Comparison of ENCODE assay signal across 22 cellular contexts in genomic region chr11:69716099-69716498, GRCh38. TPM values are rescaled to one million over a fixed set of nuclear protein-coding genes. Genes with fewer than 3 reads are reported as not detected.
A peak's percentile ranks its signal among the peaks of the same experiment; 100 is the strongest.
DNase-seq lines count a peak whose midpoint lies in the region; ATAC-seq, FAIRE-seq and TF ChIP-seq lines count a peak whose summit lies in the region.
"Had no signal": no experiment of that assay in that cellular context is flagged by ENCODE, and none has a peak within 500 bp of the region (broad histone marks: within the 10 kb centered on the region; RNA-seq: fewer than 3 reads in every experiment).

No MANE protein-coding gene starts in this region.

- H2BK15ac ChIP-seq in IMR-90 (ENCODE audit: low read depth, low read length) (no peak overlapping the region), H1 (ENCODE audit: low read length) (peak overlapping the region; percentile 3; the same call in 1 of the 2 replicates)

- H3K4me2 ChIP-seq in BLaER1 treated with 17β-estradiol and CSF1 and Interleukin-3, amounts not matched to agents 10 nM and 100 nM, result peak overlapping the region in 9 of 11 experiments; percentile 59 to 98 (median 94); a peak in 18 of 22 replicates
- H3K4me2 ChIP-seq in IMR-90 (ENCODE audit: low read depth, low read length), result no peak overlapping the region
- H3K4me2 ChIP-seq in H1 (ENCODE audit: insufficient read depth in 1 of 2, low read depth in 2 of 2, low read length in 2 of 2), result no peak overlapping the region
- H3K4me2 ChIP-seq: GM23338 had no signal

- H2BK120ac ChIP-seq in IMR-90 (ENCODE audit: low read depth, low read length) (no peak overlapping the region), H1 (replicated peaks; ENCODE audit: low read depth, low read length) (no peak overlapping the region)

- peak overlapping the region in 4 of 11 experiments; percentile 28 to 62 (median 40); a peak in 4 of 22 replicates for H3K9ac ChIP-seq in BLaER1 treated with 17β-estradiol and CSF1 and Interleukin-3, amounts not matched to agents 10 nM and 100 nM
- no peak overlapping the region for H3K9ac ChIP-seq in IMR-90 (ENCODE audit: low read depth, low read length)
- no peak overlapping the region for H3K9ac ChIP-seq in H1 (replicated peaks in 1 of 4; ENCODE audit: extremely low read depth in 1 of 4, low read depth in 3 of 4, low read length in 3 of 4)

- no peak overlapping the region for H3K14ac ChIP-seq in IMR-90 (replicated peaks; ENCODE audit: low read depth, low read length)
- H3K14ac ChIP-seq in H1 (ENCODE audit: insufficient read length), result no peak overlapping the region

- peak overlapping the region; percentile 43 for H2AFZ ChIP-seq in IMR-90 (replicated peaks; ENCODE audit: low read length, poor library complexity)
- H2AFZ ChIP-seq in H1 (ENCODE audit: low read length), result no peak overlapping the region
- H2AFZ ChIP-seq: GM23338 had no signal

- no peak overlapping the region for H2BK5ac ChIP-seq in IMR-90 (ENCODE audit: low read depth, low read length, poor library complexity, severe bottlenecking)
- H2BK5ac ChIP-seq in H1 (ENCODE audit: low read depth, low read length), result no peak overlapping the region

- no peak overlapping the region for H3K18ac ChIP-seq in IMR-90 (ENCODE audit: low read depth, low read length)
- H3K18ac ChIP-seq in H1 (ENCODE audit: extremely low read depth, low read length), result no peak overlapping the region

- POLR2A ChIA-PET in IMR-90 (lab: Charles Lee; ENCODE audit: unreplicated experiment) (no interaction called here), H1 (lab: Charles Lee; ENCODE audit: partially characterized antibody) (interaction anchor here (0.6 to 1.2 kb wide), 5 partner anchors 10 to 134 kb away, joined by 3 to 4 read pairs (median 3); partner anchors contain the start of gene FGF19), HEK293T (lab: Yijun Ruan, JAX) (interaction anchor here (1.0 kb wide), 1 partner anchor 23 kb away, joined by 3 read pairs; no protein-coding TSS in a partner anchor)

- H4K5ac ChIP-seq in IMR-90 (ENCODE audit: low read depth, low read length), result no peak overlapping the region
- H4K5ac ChIP-seq in H1 (ENCODE audit: insufficient read length, low read depth, low read length), result no peak overlapping the region

- H2AK5ac ChIP-seq in IMR-90 (ENCODE audit: low read depth, low read length) (no peak overlapping the region), H1 (ENCODE audit: low read depth, low read length) (no peak overlapping the region)

- dilution Hi-C loops in IMR-90 (cut with HindIII; ENCODE audit: low sequenced_read_pairs, unreplicated experiment), result no loop called here

- intact Hi-C loops in IMR-90 (cut with micrococcal nuclease) (no loop called here), uterus (cut with DNase I; ENCODE audit: low total_unique reads) (no loop called here), dorsolateral prefrontal cortex (cut with DNase I) (no loop called here)

- CTCF ChIA-PET in IMR-90 (lab: Yijun Ruan, JAX) (interaction anchor here (0.5 to 1.0 kb wide), 2 partner anchors 126 to 733 kb away, joined by 3 to 4 read pairs; no protein-coding TSS in a partner anchor), H1 (lab: Charles Lee; ENCODE audit: partially characterized antibody) (interaction anchor here (0.6 to 20.5 kb wide), 22 partner anchors 9 to 766 kb away, joined by 3 to 197 read pairs (median 4); no protein-coding TSS in a partner anchor), HEK293T (lab: Yijun Ruan, JAX) (no interaction called here)

- no peaks in the 10 kb centered on the region for H3K79me1 ChIP-seq in IMR-90 (ENCODE audit: low read depth in 1 of 2, low read length in 2 of 2)
- H3K79me1 ChIP-seq in H1 (ENCODE audit: low read depth, low read length), result no peaks in the 10 kb centered on the region

- peak overlapping the region in 3 of 11 experiments; percentile 53 to 68 (median 60); a peak in 3 of 22 replicates for H3K27ac ChIP-seq in BLaER1 treated with 17β-estradiol and CSF1 and Interleukin-3, amounts not matched to agents 10 nM and 100 nM
- H3K27ac ChIP-seq in IMR-90 (ENCODE audit: insufficient read depth, low read length), result no peak overlapping the region
- H3K27ac ChIP-seq in H1 (ENCODE audit: low read depth, low read length), result no peak overlapping the region
- no peak overlapping the region for H3K27ac ChIP-seq in uterus
- H3K27ac ChIP-seq in dorsolateral prefrontal cortex, result no peak overlapping the region
- H3K27ac ChIP-seq: C4-2B, HL-60 had no signal

- H2AK9ac ChIP-seq in IMR-90 (replicated peaks; ENCODE audit: low read depth, low read length, poor library complexity), result no peak overlapping the region

- no peak overlapping the region for H3K23ac ChIP-seq in IMR-90 (ENCODE audit: low read depth, low read length)
- H3K23ac ChIP-seq in H1 (ENCODE audit: insufficient read length), result no peak overlapping the region

- BruUV-seq in IMR-90 (replicated peaks; lab: Mats Ljungman, UMichigan), result no TSS peak

- H2BK20ac ChIP-seq in IMR-90 (ENCODE audit: low read depth, low read length), result no peak overlapping the region
- H2BK20ac ChIP-seq in H1 (ENCODE audit: low read length), result no peak overlapping the region

- H3K4ac ChIP-seq in IMR-90 (ENCODE audit: low read depth, low read length), result no peak overlapping the region
- H3K4ac ChIP-seq in H1 (replicated peaks; ENCODE audit: insufficient read length, low read depth, low read length), result no peak overlapping the region

- H4K91ac ChIP-seq in IMR-90 (ENCODE audit: insufficient read depth, low read depth, low read length), result no peak overlapping the region
- H4K91ac ChIP-seq in H1 (replicated peaks; ENCODE audit: insufficient read length, low read length), result peak overlapping the region; percentile 37

- DNase-seq in IMR-90 (no peak), H1 (ENCODE audit: low read depth in 1 of 2, low spot score in 2 of 2) (no peak), urothelium cell line (ENCODE audit: low spot score) (no peak), HEK293T (ENCODE audit: extremely low spot score) (no peak), uterus (no peak), dorsolateral prefrontal cortex (no peak)
- DNase-seq: ACHN; CD4-positive, alpha-beta memory T cell; DMS153; DMS79 treated with DMSO at 0.1 percent for 48 hours; EL; H9; KG1 had no signal

- no peaks in the 10 kb centered on the region; the same call in 1 of the 2 replicates for H3K23me2 ChIP-seq in H1 (ENCODE audit: low read depth, low read length)

- no peak for ATAC-seq in IMR-90 (ENCODE audit: low read depth)
- ATAC-seq: GM23338 had no signal

- no peaks in the 10 kb centered on the region for H3K9me3 ChIP-seq in BLaER1 treated with 17β-estradiol and CSF1 and Interleukin-3, amounts not matched to agents 10 nM and 100 nM (replicated peaks in 1 of 11)
- H3K9me3 ChIP-seq in IMR-90 (ENCODE audit: control insufficient read depth, insufficient read depth, low read length) (no peaks in the 10 kb centered on the region), H1 (ENCODE audit: insufficient read depth in 2 of 2, low read depth in 1 of 2, low read length in 1 of 2) (no peaks in the 10 kb centered on the region), uterus (no peaks in the 10 kb centered on the region)

- FAIRE-seq in H1 (lab: Jason Lieb, UNC) (no peak), urothelium cell line (lab: Jason Lieb, UNC) (peak; percentile 93)
- FAIRE-seq: D721Med, G401.6 had no signal

- no peak for TF ChIP-seq POLR2A in IMR-90 (IDR thresholded peaks at IDR 0.05; ENCODE audit: low read depth, low read length)
- TF ChIP-seq POLR2A in H1 (IDR thresholded peaks at IDR 0.05; ENCODE audit: control extremely low read depth in 1 of 2, low read depth in 2 of 2, low read length in 2 of 2), result no peak
- no peak for TF ChIP-seq POLR2A in uterus (IDR thresholded peaks at IDR 0.05)

- H3K27me3 ChIP-seq in BLaER1 treated with 17β-estradiol and CSF1 and Interleukin-3, amounts not matched to agents 10 nM and 100 nM, result peaks cover 24 to 61% (median 56%) of the 10 kb centered on the region in 11 experiments
- H3K27me3 ChIP-seq in IMR-90 (ENCODE audit: control insufficient read depth, insufficient read depth, low read length) (peaks cover 60% of the 10 kb centered on the region), H1 (replicated peaks in 1 of 4; ENCODE audit: control insufficient read depth in 3 of 4, extremely low read depth in 1 of 4, insufficient read depth in 3 of 4, low read length in 3 of 4) (peaks cover 0 to 19% (median 12%) of the 10 kb centered on the region in 4 experiments; a peak in 5 of 7 replicates), uterus (no peaks in the 10 kb centered on the region), dorsolateral prefrontal cortex (peaks cover 0 to 36% (median 11%) of the 10 kb centered on the region in 45 donors)

- TF ChIP-seq RAD21 in IMR-90 (IDR thresholded peaks at IDR 0.05; ENCODE audit: low read length) (no peak), H1 (IDR thresholded peaks at IDR 0.05 in 1 of 2, conservative IDR thresholded peaks at IDR 0.05 in 1 of 2; ENCODE audit: low read depth in 2 of 2, low read length in 2 of 2) (no peak)

- peaks cover 0 to 40% (median 5%) of the 10 kb centered on the region in 11 experiments; a peak in 10 of 22 replicates for H4K20me1 ChIP-seq in BLaER1 treated with 17β-estradiol and CSF1 and Interleukin-3, amounts not matched to agents 10 nM and 100 nM
- H4K20me1 ChIP-seq in IMR-90 (ENCODE audit: insufficient read depth, low read length) (no peaks in the 10 kb centered on the region), H1 (replicated peaks in 1 of 2; ENCODE audit: control insufficient read depth in 1 of 2, insufficient read depth in 2 of 2, low read length in 2 of 2) (no peaks in the 10 kb centered on the region)

- no peaks in the 10 kb centered on the region for H3K36me3 ChIP-seq in BLaER1 treated with 17β-estradiol and CSF1 and Interleukin-3, amounts not matched to agents 10 nM and 100 nM
- H3K36me3 ChIP-seq in IMR-90 (ENCODE audit: control insufficient read depth, insufficient read depth, low read length) (no peaks in the 10 kb centered on the region), H1 (ENCODE audit: control insufficient read depth in 2 of 4, insufficient read depth in 4 of 4, low read length in 3 of 4) (no peaks in the 10 kb centered on the region), uterus (no peaks in the 10 kb centered on the region)

- TF ChIP-seq CTCF in IMR-90 (conservative IDR thresholded peaks at IDR 0.05; ENCODE audit: low read depth, low read length), result no peak
- no peak for TF ChIP-seq CTCF in H1 (IDR thresholded peaks at IDR 0.05; ENCODE audit: control extremely low read depth in 1 of 3, insufficient read depth in 1 of 3, low read depth in 1 of 3, low read length in 3 of 3)
- TF ChIP-seq CTCF in uterus (IDR thresholded peaks at IDR 0.05), result no peak
- no peak for TF ChIP-seq CTCF in dorsolateral prefrontal cortex (IDR thresholded peaks at IDR 0.05 in 54 of 56, conservative IDR thresholded peaks at IDR 0.05 in 2 of 56; ENCODE audit: low read depth in 1 of 56, partially characterized antibody in 56 of 56)

- H3K4me3 ChIP-seq in BLaER1 treated with 17β-estradiol and CSF1 and Interleukin-3, amounts not matched to agents 10 nM and 100 nM, result peak overlapping the region in 1 of 10 experiments; percentile 18; a peak in 1 of 20 replicates
- H3K4me3 ChIP-seq in IMR-90 (ENCODE audit: insufficient read depth, low read depth, low read length) (no peak overlapping the region), H1 (ENCODE audit: extremely low read depth in 1 of 4, insufficient read depth in 2 of 4, low read depth in 3 of 4, low read length in 4 of 4) (no peak overlapping the region), uterus (no peak overlapping the region), dorsolateral prefrontal cortex (no peak overlapping the region)
- H3K4me3 ChIP-seq: GM23338 had no signal

- no peak overlapping the region for H2BK12ac ChIP-seq in H1 (ENCODE audit: low read depth, low read length)

- WGBS in IMR-90 (ENCODE audit: extremely low coverage in 2 of 2, insufficient read length in 1 of 2), 2 experiments, result 73% methylated on average over 11 of the region's 11 CpGs; no CpG with 5 or more reads in 1 of the 2 experiments
- WGBS in H1 (ENCODE audit: extremely low coverage in 1 of 2, insufficient coverage in 1 of 2, insufficient read length in 1 of 2, insufficient replicate concordance in 2 of 2, low coverage in 1 of 2, low lambda C conversion rate in 2 of 2, missing lambda C conversion rate in 1 of 2), 2 experiments, result 93% methylated on average over 11 of the region's 11 CpGs; no CpG with 5 or more reads in 1 of the 2 experiments

- in situ Hi-C loops in IMR-90 (cut with MboI; ENCODE audit: low sequenced_read_pairs), result loop anchor here (10.0 kb wide), 1 partner anchor 479 kb away; no protein-coding TSS in a partner anchor

- TF ChIP-seq EP300 in H1 (IDR thresholded peaks at IDR 0.05; ENCODE audit: borderline replicate concordance in 1 of 2, low read depth in 2 of 2, low read length in 2 of 2), result no peak

- H4K8ac ChIP-seq in IMR-90 (ENCODE audit: low read depth in 2 of 2, low read length in 2 of 2) (no peak overlapping the region), H1 (ENCODE audit: extremely low read depth, insufficient read depth, low read length) (no peak overlapping the region)

- H3K79me2 ChIP-seq in H1 (ENCODE audit: control insufficient read depth in 1 of 2, insufficient read depth in 2 of 2, low read length in 2 of 2), result no peaks in the 10 kb centered on the region

- H3K56ac ChIP-seq in IMR-90 (ENCODE audit: extremely low read depth, insufficient read depth, low read length) (no peak overlapping the region), H1 (replicated peaks; ENCODE audit: insufficient read length, low read depth, low read length) (no peak overlapping the region)

- no peaks in the 10 kb centered on the region; the same call in 1 of the 2 replicates for H3K9me1 ChIP-seq in IMR-90 (ENCODE audit: insufficient read depth, low read length)

- H3K4me1 ChIP-seq in BLaER1 treated with 17β-estradiol and CSF1 and Interleukin-3, amounts not matched to agents 10 nM and 100 nM, result peaks cover 37 to 82% (median 69%) of the 10 kb centered on the region in 10 experiments
- no peaks in the 10 kb centered on the region for H3K4me1 ChIP-seq in IMR-90 (ENCODE audit: control insufficient read depth, insufficient read depth, low read length)
- H3K4me1 ChIP-seq in H1 (replicated peaks in 1 of 4; ENCODE audit: control insufficient read depth in 3 of 4, insufficient read depth in 4 of 4, low read length in 3 of 4), result peaks cover 2 to 18% (median 5%) of the 10 kb centered on the region in 4 experiments; a peak in 6 of 7 replicates
- no peaks in the 10 kb centered on the region for H3K4me1 ChIP-seq in uterus

RNA-seq across cellular contexts. Expression of gene FGF19, which starts 12.3 kb away (rescaled TPM):
- total RNA-seq in IMR-90 (2012; rRNA removed) (not detected in 2 replicates), uterus (under 1 TPM in 1 of 4 donors, not detected in 3; 0.97 TPM), dorsolateral prefrontal cortex (not detected)
- polyA plus RNA-seq in IMR-90 (2012; rRNA removed) (not detected in 2 replicates), H1 (2011; rRNA removed) (9.6 and 14.8 TPM in 2 replicates)
- polyA plus RNA-seq in IMR-90 (2012; cell fraction: cytosol; rRNA removed), result not detected in 2 replicates
- not detected in 2 replicates for polyA plus RNA-seq in IMR-90 (2012; cell fraction: nucleus; rRNA removed; ENCODE audit: low replicate concordance)
- 14.8 and 15.4 TPM in 2 replicates for total RNA-seq in H1 (2021; fragmentation: NEBNext Ultra II Directional; extraction: Animal tissue kit (Norgen Biotek cat#: 25700))
- 10.8 TPM for polyA plus RNA-seq in H1 (2011; cell fraction: cytosol; rRNA removed)
- 14.7 TPM for polyA plus RNA-seq in H1 (2011; cell fraction: nucleus; rRNA removed)
- 5.4 to 6.9 TPM (median 5.7 TPM) in 4 replicates for polyA plus RNA-seq in H1 (2012, experiment 1 of 2)
- 9.2 TPM for polyA plus RNA-seq in H1 (2012, experiment 2 of 2)
- polyA plus RNA-seq in H1 (2013, experiment 1 of 2), result 28.8 TPM
- 34.3 TPM for polyA plus RNA-seq in H1 (2013, experiment 2 of 2)
- polyA minus RNA-seq in H1 (2011; rRNA and poly(A)+ RNA removed), result 4.9 and 9.9 TPM in 2 replicates
- polyA minus RNA-seq in H1 (2011; cell fraction: cytosol; rRNA and poly(A)+ RNA removed), result 7.6 TPM
- polyA minus RNA-seq in H1 (2011; cell fraction: nucleus; rRNA and poly(A)+ RNA removed), result 6.4 TPM
- total RNA-seq: A172; CD4-positive, alpha-beta memory T cell had no signal
- polyA plus RNA-seq: CD4-positive, alpha-beta memory T cell; IgD-negative memory B cell had no signal

RNA-seq across cellular contexts. Expression of gene LTO1, which starts 40.9 kb away (rescaled TPM):
- total RNA-seq in IMR-90 (2012; rRNA removed) (8.2 and 16.7 TPM in 2 replicates), uterus (10 to 100 TPM in 2 of 4 donors, 1 to 10 TPM in 2; 4.1 to 30.7 (median 17.4) TPM), dorsolateral prefrontal cortex (10 to 100 TPM; 33.4 to 74.6 (median 51.9) TPM)
- polyA plus RNA-seq in IMR-90 (2012; rRNA removed) (18.8 and 23.5 TPM in 2 replicates), H1 (2011; rRNA removed) (15.4 and 25.5 TPM in 2 replicates)
- 14.0 and 16.6 TPM in 2 replicates for polyA plus RNA-seq in IMR-90 (2012; cell fraction: cytosol; rRNA removed)
- 58.0 and 79.5 TPM in 2 replicates for polyA plus RNA-seq in IMR-90 (2012; cell fraction: nucleus; rRNA removed; ENCODE audit: low replicate concordance)
- total RNA-seq in H1 (2021; fragmentation: NEBNext Ultra II Directional; extraction: Animal tissue kit (Norgen Biotek cat#: 25700)), result 21.0 and 21.3 TPM in 2 replicates
- polyA plus RNA-seq in H1 (2011; cell fraction: cytosol; rRNA removed), result 23.2 TPM
- 27.7 TPM for polyA plus RNA-seq in H1 (2011; cell fraction: nucleus; rRNA removed)
- polyA plus RNA-seq in H1 (2012, experiment 1 of 2), result 14.4 to 21.4 TPM (median 16.7 TPM) in 4 replicates
- polyA plus RNA-seq in H1 (2012, experiment 2 of 2), result 8.5 TPM
- 13.6 TPM for polyA plus RNA-seq in H1 (2013, experiment 1 of 2)
- 12.2 TPM for polyA plus RNA-seq in H1 (2013, experiment 2 of 2)
- polyA minus RNA-seq in H1 (2011; rRNA and poly(A)+ RNA removed), result 7.5 and 11.1 TPM in 2 replicates
- 5.7 TPM for polyA minus RNA-seq in H1 (2011; cell fraction: cytosol; rRNA and poly(A)+ RNA removed)
- 18.6 TPM for polyA minus RNA-seq in H1 (2011; cell fraction: nucleus; rRNA and poly(A)+ RNA removed)

RNA-seq across cellular contexts. Expression of gene FGF4, which starts 59.0 kb away (rescaled TPM):
- total RNA-seq in IMR-90 (2012; rRNA removed) (not detected in 2 replicates), uterus (not detected), dorsolateral prefrontal cortex (not detected)
- polyA plus RNA-seq in IMR-90 (2012; rRNA removed) (not detected in 2 replicates), H1 (2011; rRNA removed) (0.57 and 1.3 TPM in 2 replicates)
- not detected in 2 replicates for polyA plus RNA-seq in IMR-90 (2012; cell fraction: cytosol; rRNA removed)
- polyA plus RNA-seq in IMR-90 (2012; cell fraction: nucleus; rRNA removed; ENCODE audit: low replicate concordance), result not detected in 2 replicates
- 2.0 TPM in 2 replicates for total RNA-seq in H1 (2021; fragmentation: NEBNext Ultra II Directional; extraction: Animal tissue kit (Norgen Biotek cat#: 25700))
- 0.93 TPM for polyA plus RNA-seq in H1 (2011; cell fraction: cytosol; rRNA removed)
- 0.84 TPM for polyA plus RNA-seq in H1 (2011; cell fraction: nucleus; rRNA removed)
- polyA plus RNA-seq in H1 (2012, experiment 1 of 2), result 0.17 to 0.68 TPM (median 0.49 TPM) in 4 replicates
- 0.14 TPM for polyA plus RNA-seq in H1 (2012, experiment 2 of 2)
- 1.5 TPM for polyA plus RNA-seq in H1 (2013, experiment 1 of 2)
- 1.8 TPM for polyA plus RNA-seq in H1 (2013, experiment 2 of 2)
- 0.15 and 0.69 TPM in 2 replicates for polyA minus RNA-seq in H1 (2011; rRNA and poly(A)+ RNA removed)
- 2.5 TPM for polyA minus RNA-seq in H1 (2011; cell fraction: cytosol; rRNA and poly(A)+ RNA removed)
- 2.4 TPM for polyA minus RNA-seq in H1 (2011; cell fraction: nucleus; rRNA and poly(A)+ RNA removed)
- total RNA-seq: A172; CD4-positive, alpha-beta memory T cell; LHCN-M2 had no signal
- polyA plus RNA-seq: CD4-positive, alpha-beta memory T cell; IgD-negative memory B cell had no signal

Comparison
In these comparisons a context has a peak if more than half of its experiments do, and no peak if none do; other contexts are left out.
1. H3K4me2 ChIP-seq: peak in BLaER1 treated with 17β-estradiol and CSF1 and Interleukin-3, amounts not matched to agents 10 nM and 100 nM (9 of 11); none in IMR-90 (single experiment) and H1 (0 of 2).